In genomic region chr3:107579372-107579771, GRCh38 we compare ENCODE assay signal across 26 cellular contexts.
"Had no signal": no experiment of that assay in that cellular context is flagged by ENCODE, and none has a peak within 500 bp of the region (broad histone marks: within the 10 kb centered on the region; RNA-seq: fewer than 3 reads in every experiment).

No MANE protein-coding gene starts in this region.

- H3K27me3 Mint-ChIP-seq: activated naive CD8-positive, alpha-beta T cell treated with anti-CD3 and anti-CD28 coated beads, Interleukin-2, amount 10 ng/mL, durations not matched to agents 7 days and 5 days; activated T-cell treated with anti-CD3 and anti-CD28 coated beads, Interleukin-2, amount 50 U/mL, for 24 hours; activated T-helper 17 cell treated with anti-CD3 and anti-CD28 coated beads, Interleukin-2, amount 50 U/mL, for 72 hours; naive thymus-derived CD8-positive, alpha-beta T cell; T-cell had no signal

- H3K27ac ChIP-seq: coronary artery, esophagus squamous epithelium, gastroesophageal sphincter, heart left ventricle, neutrophil, ovary, thyroid gland, upper lobe of right lung, WERI-Rb-1 had no signal

- H3K27ac Mint-ChIP-seq: activated naive CD8-positive, alpha-beta T cell treated with anti-CD3 and anti-CD28 coated beads, Interleukin-2, amount 10 ng/mL, durations not matched to agents 7 days and 5 days; activated T-cell treated with anti-CD3 and anti-CD28 coated beads, Interleukin-2, amount 50 U/mL, for 24 hours; T-helper 2 cell treated with Interferon-gamma antibody and Interleukin-4, amounts not matched to agents 5 μg/mL and 100 μg/mL, for 36 hours had no signal

- ATAC-seq: activated T-helper 17 cell treated with anti-CD3 and anti-CD28 coated beads, Interleukin-2, amount 50 U/mL, for 72 hours; gastroesophageal sphincter; heart left ventricle; left cardiac atrium; naive thymus-derived CD8-positive, alpha-beta T cell; right cardiac atrium; T-cell; upper lobe of right lung had no signal

- DNase-seq: activated CD4-positive, alpha-beta T cell treated with anti-CD3 and anti-CD28 coated beads for 1 hour; activated naive CD4-positive, alpha-beta T cell; activated naive CD8-positive, alpha-beta T cell treated with anti-CD3 and anti-CD28 coated beads, Interleukin-2, amount 10 ng/mL, durations not matched to agents 7 days and 5 days; activated T-cell treated with anti-CD3 and anti-CD28 coated beads, Interleukin-2, amount 50 U/mL, for 24 hours; amygdala; cerebellar nuclear complex; esophagus squamous epithelium; heart left ventricle; islet precursor cell; left cardiac atrium; mesenchymal stem cell; naive thymus-derived CD8-positive, alpha-beta T cell; ovary; right cardiac atrium; stimulated activated CD4-positive, alpha-beta T cell treated with anti-CD3 and anti-CD28 coated beads, Interleukin-4, amount 100 ng/mL, for 24 hours; stimulated activated naive CD4-positive, alpha-beta T cell treated with Interleukin-2 at 50 U/mL for 16 hours; substantia nigra; T-cell; thyroid gland; upper lobe of right lung; WERI-Rb-1 had no signal

- H3K27me3 ChIP-seq: esophagus squamous epithelium, gastroesophageal sphincter, heart left ventricle, neutrophil, ovary, thyroid gland, upper lobe of right lung had no signal

- H3K36me3 Mint-ChIP-seq: activated naive CD8-positive, alpha-beta T cell treated with anti-CD3 and anti-CD28 coated beads, Interleukin-2, amount 10 ng/mL, durations not matched to agents 7 days and 5 days had no signal

- H3K9me3 Mint-ChIP-seq: activated naive CD8-positive, alpha-beta T cell treated with anti-CD3 and anti-CD28 coated beads, Interleukin-2, amount 10 ng/mL, durations not matched to agents 7 days and 5 days; activated T-cell treated with anti-CD3 and anti-CD28 coated beads, Interleukin-2, amount 50 U/mL, for 24 hours; activated T-helper 17 cell treated with anti-CD3 and anti-CD28 coated beads, Interleukin-2, amount 50 U/mL, for 72 hours; naive thymus-derived CD8-positive, alpha-beta T cell; T-cell; T-helper 2 cell treated with Interferon-gamma antibody and Interleukin-4, amounts not matched to agents 5 μg/mL and 100 μg/mL, for 36 hours had no signal

- H3K4me3 Mint-ChIP-seq: activated naive CD8-positive, alpha-beta T cell treated with anti-CD3 and anti-CD28 coated beads, Interleukin-2, amount 10 ng/mL, durations not matched to agents 7 days and 5 days; activated T-cell treated with anti-CD3 and anti-CD28 coated beads, Interleukin-2, amount 50 U/mL, for 24 hours; activated T-helper 17 cell treated with anti-CD3 and anti-CD28 coated beads, Interleukin-2, amount 50 U/mL, for 72 hours; naive thymus-derived CD8-positive, alpha-beta T cell; T-cell; T-helper 2 cell treated with Interferon-gamma antibody and Interleukin-4, amounts not matched to agents 5 μg/mL and 100 μg/mL, for 36 hours had no signal

- H3K36me3 ChIP-seq: gastroesophageal sphincter, heart left ventricle, neutrophil, ovary, thyroid gland, upper lobe of right lung, WERI-Rb-1 had no signal

- H3K9me3 ChIP-seq: esophagus squamous epithelium, gastroesophageal sphincter, heart left ventricle, neutrophil, ovary, thyroid gland, upper lobe of right lung had no signal

- H3K4me1 ChIP-seq: upper lobe of right lung had no signal

- H3K4me3 ChIP-seq: coronary artery, esophagus squamous epithelium, gastroesophageal sphincter, heart left ventricle, ovary, thyroid gland, upper lobe of right lung had no signal
